13 cellular contexts compared by ENCODE assay signal in genomic region chr20:47950103-47950502, GRCh38.
DNase-seq lines count a peak whose midpoint lies in the region; ATAC-seq and TF ChIP-seq lines count a peak whose summit lies in the region.
"Had no signal": no experiment of that assay in that cellular context is flagged by ENCODE, and none has a peak within 500 bp of the region (broad histone marks: within the 10 kb centered on the region; RNA-seq: fewer than 3 reads in every experiment).

No MANE protein-coding gene starts in this region.

- H3K4me1 Mint-ChIP-seq in activated CD8-positive, alpha-beta T cell treated with anti-CD3 and anti-CD28 coated beads for 36 hours (ENCODE audit: low read depth), result no peaks in the 10 kb centered on the region
- no peaks in the 10 kb centered on the region for H3K4me1 Mint-ChIP-seq in activated T-cell treated with anti-CD3 and anti-CD28 coated beads, Interleukin-2, amount 50 U/mL, for 24 hours (ENCODE audit: low read depth)
- H3K4me1 Mint-ChIP-seq: activated CD4-positive, alpha-beta T cell treated with anti-CD3 and anti-CD28 coated beads for 36 hours; activated naive CD8-positive, alpha-beta T cell treated with anti-CD3 and anti-CD28 coated beads, Interleukin-2, amount 10 ng/mL, durations not matched to agents 7 days and 5 days; naive thymus-derived CD4-positive, alpha-beta T cell had no signal

- H3K36me3 ChIP-seq in BJ (ENCODE audit: control insufficient read depth, insufficient read depth, low read length) (no peaks in the 10 kb centered on the region), adipocyte (ENCODE audit: control insufficient read depth, insufficient read depth, low read length, severe bottlenecking) (no peaks in the 10 kb centered on the region)
- H3K36me3 ChIP-seq: gastrocnemius medialis, upper lobe of right lung had no signal

- no peak overlapping the region for H3K27ac Mint-ChIP-seq in activated CD8-positive, alpha-beta T cell treated with anti-CD3 and anti-CD28 coated beads for 36 hours
- no peak overlapping the region for H3K27ac Mint-ChIP-seq in activated T-cell treated with anti-CD3 and anti-CD28 coated beads, Interleukin-2, amount 50 U/mL, for 24 hours
- H3K27ac Mint-ChIP-seq: activated CD4-positive, alpha-beta T cell treated with anti-CD3 and anti-CD28 coated beads for 36 hours; activated naive CD8-positive, alpha-beta T cell treated with anti-CD3 and anti-CD28 coated beads, Interleukin-2, amount 10 ng/mL, durations not matched to agents 7 days and 5 days; naive thymus-derived CD4-positive, alpha-beta T cell had no signal

- 0 out of 2 replicates have a peak, but pooled peaks have one; percentile 11 for TF ChIP-seq CTCF in BJ (IDR thresholded peaks at IDR 0.05; ENCODE audit: insufficient read depth, low read depth, low read length)
- no peak for TF ChIP-seq CTCF in activated CD8-positive, alpha-beta T cell treated with anti-CD3 and anti-CD28 coated beads for 36 hours (IDR thresholded peaks at IDR 0.05)

- no peak overlapping the region for H3K9ac ChIP-seq in adipocyte (ENCODE audit: low read length)

- H3K4me3 ChIP-seq in BJ (ENCODE audit: low read depth, low read length), result no peak overlapping the region
- no peak overlapping the region for H3K4me3 ChIP-seq in adipocyte (ENCODE audit: low read length)
- H3K4me3 ChIP-seq: gastrocnemius medialis, upper lobe of right lung had no signal

- no peaks in the 10 kb centered on the region for H3K4me1 ChIP-seq in adipocyte (ENCODE audit: control insufficient read depth, insufficient read depth, low read length)
- H3K4me1 ChIP-seq: gastrocnemius medialis, upper lobe of right lung had no signal

- no peaks in the 10 kb centered on the region for H3K27me3 Mint-ChIP-seq in activated CD8-positive, alpha-beta T cell treated with anti-CD3 and anti-CD28 coated beads for 36 hours
- peaks cover 18% of the 10 kb centered on the region for H3K27me3 Mint-ChIP-seq in activated T-cell treated with anti-CD3 and anti-CD28 coated beads, Interleukin-2, amount 50 U/mL, for 24 hours

- POLR2A ChIA-PET in BJ (lab: Charles Lee), result no interaction called here
- POLR2A ChIA-PET in activated CD8-positive, alpha-beta T cell treated with anti-CD3 and anti-CD28 coated beads for 36 hours (lab: Charles Lee), result no interaction called here

- peaks cover 5% of the 10 kb centered on the region for H3K27me3 ChIP-seq in BJ (ENCODE audit: control insufficient read depth, insufficient read depth, low read length)
- peaks cover 7% of the 10 kb centered on the region for H3K27me3 ChIP-seq in adipocyte (replicated peaks; ENCODE audit: control insufficient read depth, insufficient read depth, low read length)
- H3K27me3 ChIP-seq: gastrocnemius medialis had no signal

- H3K9me3 ChIP-seq in adipocyte (ENCODE audit: control insufficient read depth, low read length), result no peaks in the 10 kb centered on the region
- H3K9me3 ChIP-seq: gastrocnemius medialis, upper lobe of right lung had no signal

- no peak overlapping the region for H3K4me3 Mint-ChIP-seq in activated CD8-positive, alpha-beta T cell treated with anti-CD3 and anti-CD28 coated beads for 36 hours
- H3K4me3 Mint-ChIP-seq in activated T-cell treated with anti-CD3 and anti-CD28 coated beads, Interleukin-2, amount 50 U/mL, for 24 hours, result no peak overlapping the region
- H3K4me3 Mint-ChIP-seq: activated CD4-positive, alpha-beta T cell treated with anti-CD3 and anti-CD28 coated beads for 36 hours; activated naive CD8-positive, alpha-beta T cell treated with anti-CD3 and anti-CD28 coated beads, Interleukin-2, amount 10 ng/mL, durations not matched to agents 7 days and 5 days; naive thymus-derived CD4-positive, alpha-beta T cell had no signal

- DNase-seq in BJ (ENCODE audit: low read depth) (no peak), HT1080 (ENCODE audit: low read depth) (peak; percentile 61), adipocyte (ENCODE audit: low read depth) (peak; percentile 46), kidney glomerular epithelial cell (lab: John Stamatoyannopoulos, UW) (peak; percentile 25), NCI-H774 (lab: John Stamatoyannopoulos, UW) (no peak)
- no peak for DNase-seq in activated CD8-positive, alpha-beta T cell treated with anti-CD3 and anti-CD28 coated beads for 36 hours
- DNase-seq in activated T-cell treated with anti-CD3 and anti-CD28 coated beads, Interleukin-2, amount 50 U/mL, for 24 hours, result no peak
- DNase-seq: activated CD4-positive, alpha-beta T cell treated with anti-CD3 and anti-CD28 coated beads for 36 hours; activated naive CD8-positive, alpha-beta T cell treated with anti-CD3 and anti-CD28 coated beads, Interleukin-2, amount 10 ng/mL, durations not matched to agents 7 days and 5 days; gastrocnemius medialis; naive thymus-derived CD4-positive, alpha-beta T cell; upper lobe of right lung had no signal

- H3K9me3 Mint-ChIP-seq in activated CD8-positive, alpha-beta T cell treated with anti-CD3 and anti-CD28 coated beads for 36 hours, result no peaks in the 10 kb centered on the region
- no peaks in the 10 kb centered on the region for H3K9me3 Mint-ChIP-seq in activated T-cell treated with anti-CD3 and anti-CD28 coated beads, Interleukin-2, amount 50 U/mL, for 24 hours
- H3K9me3 Mint-ChIP-seq: activated naive CD8-positive, alpha-beta T cell treated with anti-CD3 and anti-CD28 coated beads, Interleukin-2, amount 10 ng/mL, durations not matched to agents 7 days and 5 days; naive thymus-derived CD4-positive, alpha-beta T cell had no signal

- H3K36me3 Mint-ChIP-seq in activated CD8-positive, alpha-beta T cell treated with anti-CD3 and anti-CD28 coated beads for 36 hours (ENCODE audit: low read depth), result no peaks in the 10 kb centered on the region
- no peaks in the 10 kb centered on the region for H3K36me3 Mint-ChIP-seq in activated T-cell treated with anti-CD3 and anti-CD28 coated beads, Interleukin-2, amount 50 U/mL, for 24 hours (ENCODE audit: low read depth)
- H3K36me3 Mint-ChIP-seq: activated naive CD8-positive, alpha-beta T cell treated with anti-CD3 and anti-CD28 coated beads, Interleukin-2, amount 10 ng/mL, durations not matched to agents 7 days and 5 days; naive thymus-derived CD4-positive, alpha-beta T cell had no signal

- intact Hi-C loops in activated CD8-positive, alpha-beta T cell treated with anti-CD3 and anti-CD28 coated beads for 36 hours (cut with micrococcal nuclease), result no loop called here

- CTCF ChIA-PET in BJ (lab: Yijun Ruan, JAX), result interaction anchor here (1.3 kb wide), 1 partner anchor 10 kb away, joined by 5 read pairs; no protein-coding TSS in a partner anchor
- CTCF ChIA-PET in activated CD8-positive, alpha-beta T cell treated with anti-CD3 and anti-CD28 coated beads for 36 hours (lab: Charles Lee), result no interaction called here

- ATAC-seq in activated CD8-positive, alpha-beta T cell treated with anti-CD3 and anti-CD28 coated beads for 36 hours, result no peak
- no peak for ATAC-seq in GM21737 (IDR thresholded peaks at IDR 0.05; ENCODE audit: unreplicated experiment)
- ATAC-seq: activated CD4-positive, alpha-beta T cell treated with anti-CD3 and anti-CD28 coated beads for 36 hours; gastrocnemius medialis; naive thymus-derived CD4-positive, alpha-beta T cell; upper lobe of right lung had no signal

Comparison
In these comparisons a context has a peak if more than half of its experiments do, and no peak if none do; other contexts are left out.
1. DNase-seq: peak in HT1080 (single experiment), adipocyte (single experiment) and kidney glomerular epithelial cell (single experiment); none in BJ (single experiment), activated CD8-positive, alpha-beta T cell treated with anti-CD3 and anti-CD28 coated beads for 36 hours (single experiment), activated T-cell treated with anti-CD3 and anti-CD28 coated beads, Interleukin-2, amount 50 U/mL, for 24 hours (single experiment) and NCI-H774 (single experiment).